10 cellular contexts compared by ENCODE assay signal in the genomic region with DNA sequence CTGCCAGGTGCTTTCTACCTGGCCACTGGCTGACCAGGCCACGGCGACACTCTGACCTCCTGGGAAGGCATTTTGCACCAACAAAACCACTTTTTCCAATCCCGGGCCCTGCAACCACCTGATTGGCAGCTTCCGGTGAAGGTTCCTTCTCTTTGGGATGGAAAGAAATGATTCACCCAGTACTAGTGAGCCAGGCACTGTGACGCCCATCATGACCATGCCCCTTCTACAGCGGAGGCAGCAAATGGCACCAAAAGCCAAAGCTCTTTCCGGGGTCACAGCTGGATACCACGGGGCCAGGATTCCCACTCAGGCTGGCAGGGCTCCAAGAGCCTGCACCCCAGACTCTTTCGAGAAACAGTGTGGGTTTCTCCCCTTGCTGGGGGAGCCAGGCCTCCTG. TPM values are rescaled to one million over a fixed set of nuclear protein-coding genes. Genes with fewer than 3 reads are reported as not detected.
A peak's percentile ranks its signal among the peaks of the same experiment; 100 is the strongest.
DNase-seq lines count a peak whose midpoint lies in the region; ATAC-seq and TF ChIP-seq lines count a peak whose summit lies in the region.
"Had no signal": no experiment of that assay in that cellular context is flagged by ENCODE, and none has a peak within 500 bp of the region (broad histone marks: within the 10 kb centered on the region; RNA-seq: fewer than 3 reads in every experiment).

No MANE protein-coding gene starts in this region.

- DNase-seq in activated T-cell treated with anti-CD3 and anti-CD28 coated beads, Interleukin-2, amount 50 U/mL, for 4 hours = no peak
- no peak for DNase-seq in activated T-cell treated with anti-CD3 and anti-CD28 coated beads, Interleukin-2, amount 50 U/mL, for 1 hour
- no peak for DNase-seq in activated T-helper 1 cell treated with anti-CD3 and anti-CD28 coated beads, Interleukin-12 subunit alpha, Interleukin-12 subunit beta, Interleukin-2, Interleukin-4 antibody, amounts not matched to agents 30 ng/mL and 10 ng/mL and 1 ng/mL, durations not matched to agents 14 hours and 24 hours and 36 hours (ENCODE audit: low spot score)
- DNase-seq in stomach (no peak), HT-29 (ENCODE audit: low spot score) (no peak)
- DNase-seq: NCI-H510A had no signal

- whole genome bisulfite sequencing in stomach, 5 donors = 71 to 82% (median 79%) methylated on average over 7 to 9 of the region's 9 CpGs

- H3K36me3 Mint-ChIP-seq in activated T-cell treated with anti-CD3 and anti-CD28 coated beads, Interleukin-2, amount 50 U/mL, for 4 hours (ENCODE audit: insufficient read depth) = peaks cover 20% of the 10 kb centered on the region
- H3K36me3 Mint-ChIP-seq in activated T-helper 1 cell treated with anti-CD3 and anti-CD28 coated beads, Interleukin-12 subunit alpha, Interleukin-12 subunit beta, Interleukin-2, Interleukin-4 antibody, amounts not matched to agents 30 ng/mL and 10 ng/mL and 1 ng/mL, durations not matched to agents 14 hours and 24 hours and 36 hours (ENCODE audit: low read depth) = peaks cover 35% of the 10 kb centered on the region

- H3K4me1 ChIP-seq in iPS-15b (ENCODE audit: control insufficient read depth, insufficient read depth, low read length) (no peaks in the 10 kb centered on the region), stomach (peaks cover 60 to 88% (median 82%) of the 10 kb centered on the region in 4 donors)

- H3K36me3 ChIP-seq in iPS-15b (ENCODE audit: control insufficient read depth, insufficient read depth, low read length) (peaks cover 19% of the 10 kb centered on the region), stomach (peaks cover 3 to 40% (median 13%) of the 10 kb centered on the region in 4 donors)

- peak overlapping the region in 4 of 5 donors; percentile 79 to 97 (median 86) for H3K27ac ChIP-seq in stomach
- H3K27ac ChIP-seq: thoracic aorta had no signal

- H3K9me3 Mint-ChIP-seq in activated T-cell treated with anti-CD3 and anti-CD28 coated beads, Interleukin-2, amount 50 U/mL, for 4 hours = no peaks in the 10 kb centered on the region
- no peaks in the 10 kb centered on the region for H3K9me3 Mint-ChIP-seq in activated T-helper 1 cell treated with anti-CD3 and anti-CD28 coated beads, Interleukin-12 subunit alpha, Interleukin-12 subunit beta, Interleukin-2, Interleukin-4 antibody, amounts not matched to agents 30 ng/mL and 10 ng/mL and 1 ng/mL, durations not matched to agents 14 hours and 24 hours and 36 hours

- no peak for ATAC-seq in activated T-cell treated with anti-CD3 and anti-CD28 coated beads, Interleukin-2, amount 50 U/mL, for 4 hours
- ATAC-seq in GM18873 (IDR thresholded peaks at IDR 0.05; ENCODE audit: low FRiP score, unreplicated experiment) (no peak), GM18519 (IDR thresholded peaks at IDR 0.05; ENCODE audit: low FRiP score, unreplicated experiment) (no peak)

- TF ChIP-seq CTCF in stomach (IDR thresholded peaks at IDR 0.05) = no peak

- H3K4me3 ChIP-seq in iPS-15b (ENCODE audit: low read depth, low read length) (no peak overlapping the region), stomach (no peak overlapping the region)
- H3K4me3 ChIP-seq: thoracic aorta had no signal

- H3K4me1 Mint-ChIP-seq in activated T-cell treated with anti-CD3 and anti-CD28 coated beads, Interleukin-2, amount 50 U/mL, for 4 hours (ENCODE audit: low read depth) = peaks cover 67% of the 10 kb centered on the region
- H3K4me1 Mint-ChIP-seq in activated T-helper 1 cell treated with anti-CD3 and anti-CD28 coated beads, Interleukin-12 subunit alpha, Interleukin-12 subunit beta, Interleukin-2, Interleukin-4 antibody, amounts not matched to agents 30 ng/mL and 10 ng/mL and 1 ng/mL, durations not matched to agents 14 hours and 24 hours and 36 hours (ENCODE audit: low read depth) = peaks cover 34% of the 10 kb centered on the region

- H3K9me3 ChIP-seq in iPS-15b (ENCODE audit: control insufficient read depth, insufficient read depth, low read length) = no peaks in the 10 kb centered on the region
- no peaks in the 10 kb centered on the region for H3K9me3 ChIP-seq in stomach
- H3K9me3 ChIP-seq: thoracic aorta had no signal

- peak overlapping the region; percentile 89 for H3K4me3 Mint-ChIP-seq in activated T-cell treated with anti-CD3 and anti-CD28 coated beads, Interleukin-2, amount 50 U/mL, for 4 hours
- peak overlapping the region; percentile 65 for H3K4me3 Mint-ChIP-seq in activated T-helper 1 cell treated with anti-CD3 and anti-CD28 coated beads, Interleukin-12 subunit alpha, Interleukin-12 subunit beta, Interleukin-2, Interleukin-4 antibody, amounts not matched to agents 30 ng/mL and 10 ng/mL and 1 ng/mL, durations not matched to agents 14 hours and 24 hours and 36 hours

- H3K27ac Mint-ChIP-seq in activated T-helper 1 cell treated with anti-CD3 and anti-CD28 coated beads, Interleukin-12 subunit alpha, Interleukin-12 subunit beta, Interleukin-2, Interleukin-4 antibody, amounts not matched to agents 30 ng/mL and 10 ng/mL and 1 ng/mL, durations not matched to agents 14 hours and 24 hours and 36 hours = peak overlapping the region; percentile 44

- no peaks in the 10 kb centered on the region for H3K27me3 Mint-ChIP-seq in activated T-cell treated with anti-CD3 and anti-CD28 coated beads, Interleukin-2, amount 50 U/mL, for 4 hours (ENCODE audit: low read depth)
- no peaks in the 10 kb centered on the region for H3K27me3 Mint-ChIP-seq in activated T-helper 1 cell treated with anti-CD3 and anti-CD28 coated beads, Interleukin-12 subunit alpha, Interleukin-12 subunit beta, Interleukin-2, Interleukin-4 antibody, amounts not matched to agents 30 ng/mL and 10 ng/mL and 1 ng/mL, durations not matched to agents 14 hours and 24 hours and 36 hours (ENCODE audit: insufficient read depth)

- TF ChIP-seq POLR2A in stomach (IDR thresholded peaks at IDR 0.05) = no peak

- H3K9ac ChIP-seq in iPS-15b (ENCODE audit: low read depth, low read length) = peak overlapping the region; percentile 47

- no peaks in the 10 kb centered on the region for H3K27me3 ChIP-seq in iPS-15b (ENCODE audit: control insufficient read depth, insufficient read depth, low read length)
- H3K27me3 ChIP-seq in stomach = no peaks in the 10 kb centered on the region

- intact Hi-C loops in activated T-helper 1 cell treated with anti-CD3 and anti-CD28 coated beads, Interleukin-12 subunit alpha, Interleukin-12 subunit beta, Interleukin-2, Interleukin-4 antibody, amounts not matched to agents 30 ng/mL and 10 ng/mL and 1 ng/mL, durations not matched to agents 14 hours and 24 hours and 36 hours (cut with micrococcal nuclease) = no loop called here
- intact Hi-C loops in stomach (cut with DNase I; ENCODE audit: low total_unique reads) = loop anchor here (10.0 kb wide), 1 partner anchor 84 kb away; no protein-coding TSS in a partner anchor

- TF ChIP-seq EP300 in stomach (IDR thresholded peaks at IDR 0.05) = no peak

RNA-seq across cellular contexts. Expression of a gene that starts 4.7 kb away (rescaled TPM):
- total RNA-seq in activated T-cell treated with anti-CD3 and anti-CD28 coated beads, Interleukin-2, amount 50 U/mL, for 4 hours = 100 to 1,000 TPM; 124 to 128 (median 125) TPM
- total RNA-seq in activated T-helper 1 cell treated with anti-CD3 and anti-CD28 coated beads, Interleukin-12 subunit alpha, Interleukin-12 subunit beta, Interleukin-2, Interleukin-4 antibody, amounts not matched to agents 30 ng/mL and 10 ng/mL and 1 ng/mL, durations not matched to agents 14 hours and 24 hours and 36 hours = 115 and 121 TPM in 2 replicates
- total RNA-seq in stomach = 100 to 1,000 TPM in 1 of 5 donors, 10 to 100 TPM in 4; 18.4 to 338 (median 62.5) TPM
- polyA plus RNA-seq in stomach = 1 to 10 TPM; 1.4 to 7.9 (median 2.3) TPM
- total RNA-seq in HT-29 (2014; rRNA removed; shearing (Covaris generic)) = 39.8 and 57.7 TPM in 2 replicates

RNA-seq across cellular contexts. Expression of a gene that starts 58.3 kb away (rescaled TPM):
- 10 to 100 TPM; 76.6 to 84.0 (median 78.9) TPM for total RNA-seq in activated T-cell treated with anti-CD3 and anti-CD28 coated beads, Interleukin-2, amount 50 U/mL, for 4 hours
- total RNA-seq in activated T-helper 1 cell treated with anti-CD3 and anti-CD28 coated beads, Interleukin-12 subunit alpha, Interleukin-12 subunit beta, Interleukin-2, Interleukin-4 antibody, amounts not matched to agents 30 ng/mL and 10 ng/mL and 1 ng/mL, durations not matched to agents 14 hours and 24 hours and 36 hours = 87.3 and 88.5 TPM in 2 replicates
- 100 to 1,000 TPM in 1 of 5 donors, 10 to 100 TPM in 4; 14.6 to 105 (median 60.3) TPM for total RNA-seq in stomach
- 10 to 100 TPM; 29.9 to 44.2 (median 32.2) TPM for polyA plus RNA-seq in stomach
- 37.9 and 43.5 TPM in 2 replicates for total RNA-seq in HT-29 (2014; rRNA removed; shearing (Covaris generic))
